ENCODE assay signal across 1 cellular context in genomic region chr1:206121269-206121668, GRCh38.
A peak's percentile ranks its signal among the peaks of the same experiment; 100 is the strongest.
TF ChIP-seq lines count a peak whose summit lies in the region.

No MANE protein-coding gene starts in this region.

TF ChIP-seq in HEK293, 187 proteins besides CTCF, POLR2A, EP300 and RAD21:
- TF ChIP-seq ZNF518A (tag by site-specific recombination; conservative IDR thresholded peaks at IDR 0.05; ENCODE audit: low read depth): no peak
- TF ChIP-seq ZBTB1 (tag by site-specific recombination; IDR thresholded peaks at IDR 0.05): no peak
- TF ChIP-seq ZNF146 (tag by site-specific recombination; IDR thresholded peaks at IDR 0.05): no peak
- no peak for TF ChIP-seq ZNF768 (tag by site-specific recombination; IDR thresholded peaks at IDR 0.05)
- peak; percentile 91 for TF ChIP-seq SETDB1 (IDR thresholded peaks at IDR 0.05; ENCODE audit: insufficient read length, low read length)
- no peak for TF ChIP-seq ZNF184 (tag by site-specific recombination; IDR thresholded peaks at IDR 0.05)
